Comparison of ENCODE assay signal across 14 cellular contexts in the genomic region with DNA sequence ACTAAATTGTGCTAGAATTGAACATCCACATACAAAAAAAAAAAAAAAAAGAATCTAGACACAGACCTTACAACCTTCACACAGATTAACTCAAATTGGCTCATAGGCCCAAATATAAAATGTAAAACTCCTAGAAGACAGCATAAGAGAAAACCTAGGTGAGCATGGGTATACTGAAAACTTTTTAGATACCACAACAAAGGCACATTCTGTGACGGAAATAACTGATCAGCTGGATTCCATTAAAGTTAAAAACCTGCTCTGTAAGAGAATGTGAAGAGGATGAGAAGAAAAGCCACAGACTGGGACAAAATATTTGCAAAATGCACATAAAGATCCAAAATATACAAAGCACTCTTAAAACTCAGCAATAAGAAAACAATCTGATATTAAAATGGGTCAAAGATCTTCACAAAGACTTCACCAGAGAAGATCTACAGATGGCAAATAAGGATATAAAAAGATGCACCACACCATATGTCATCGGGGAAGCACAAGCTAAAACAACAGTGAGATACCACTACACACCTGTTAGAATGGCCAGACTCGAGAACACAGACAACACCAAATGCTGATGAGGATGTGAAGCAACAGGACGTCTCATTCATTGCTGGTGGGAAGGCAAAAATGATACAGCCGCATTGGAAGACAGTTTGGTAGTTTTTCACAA.
"Had no signal": no experiment of that assay in that cellular context is flagged by ENCODE, and none has a peak within 500 bp of the region (broad histone marks: within the 10 kb centered on the region; RNA-seq: fewer than 3 reads in every experiment).

No MANE protein-coding gene starts in this region.

- H3K4me3 Mint-ChIP-seq: activated B cell treated with CpG ODN at 0.5 μM for 24 hours; activated T-helper 1 cell treated with anti-CD3 and anti-CD28 coated beads, Interleukin-12 subunit alpha, Interleukin-12 subunit beta, Interleukin-2, Interleukin-4 antibody, amounts not matched to agents 30 ng/mL and 10 ng/mL and 1 ng/mL, durations not matched to agents 14 hours and 24 hours and 36 hours; endodermal cell; nephron progenitor cell; stimulated activated naive CD8-positive, alpha-beta T cell treated with anti-CD3 and anti-CD28 coated beads, Interleukin-15, Interleukin-2, amounts not matched to agents 100 ng/mL and 50 ng/mL, for 24 hours; type B pancreatic cell had no signal

- ATAC-seq: right cardiac atrium had no signal

- H3K4me3 ChIP-seq: dorsolateral prefrontal cortex, smooth muscle cell had no signal

- DNase-seq: activated B cell treated with CpG ODN at 0.5 μM for 24 hours; activated CD4-positive, alpha-beta T cell treated with anti-CD3 and anti-CD28 coated beads for 48 hours; dorsolateral prefrontal cortex; endodermal cell; islet precursor cell; mammary epithelial cell; nephron progenitor cell; occipital lobe; right cardiac atrium had no signal

- H3K27me3 ChIP-seq: dorsolateral prefrontal cortex had no signal

- H3K9me3 Mint-ChIP-seq: endodermal cell, type B pancreatic cell had no signal

- H3K36me3 Mint-ChIP-seq: type B pancreatic cell had no signal

- H3K27me3 Mint-ChIP-seq: type B pancreatic cell had no signal

- H3K27ac Mint-ChIP-seq: activated B cell treated with CpG ODN at 0.5 μM for 24 hours; activated T-helper 1 cell treated with anti-CD3 and anti-CD28 coated beads, Interleukin-12 subunit alpha, Interleukin-12 subunit beta, Interleukin-2, Interleukin-4 antibody, amounts not matched to agents 30 ng/mL and 10 ng/mL and 1 ng/mL, durations not matched to agents 14 hours and 24 hours and 36 hours; endodermal cell; nephron progenitor cell; progenitor cell of endocrine pancreas; stimulated activated naive CD8-positive, alpha-beta T cell treated with anti-CD3 and anti-CD28 coated beads, Interleukin-15, Interleukin-2, amounts not matched to agents 100 ng/mL and 50 ng/mL, for 24 hours; type B pancreatic cell had no signal

- H3K4me1 Mint-ChIP-seq: activated B cell treated with CpG ODN at 0.5 μM for 24 hours had no signal
